Comparison of ENCODE assay signal across 7 cellular contexts in genomic region chr16:53089434-53090270, GRCh38. TPM values are rescaled to one million over a fixed set of nuclear protein-coding genes. Genes with fewer than 3 reads are reported as not detected.
DNase-seq lines count a peak whose midpoint lies in the region; ATAC-seq, FAIRE-seq and TF ChIP-seq lines count a peak whose summit lies in the region.

No MANE protein-coding gene starts in this region.

- H3K9ac ChIP-seq in iPS-20b (ENCODE audit: low read depth, low read length): peak overlapping the region; percentile 34; the same call in 1 of the 2 replicates
- H3K9ac ChIP-seq in subcutaneous abdominal adipose tissue (ENCODE audit: low read length in 5 of 5): peak overlapping the region in 1 of 5 donors; percentile 60

- no peak for FAIRE-seq in pancreas (lab: Jason Lieb, UNC)

- H3K9me3 ChIP-seq in ascending aorta (no peaks in the 10 kb centered on the region), iPS-20b (ENCODE audit: insufficient read depth, low read depth, low read length) (no peaks in the 10 kb centered on the region), subcutaneous abdominal adipose tissue (ENCODE audit: control insufficient read depth in 5 of 5, low read length in 5 of 5) (peaks cover 0 to 3% (median 0%) of the 10 kb centered on the region in 5 donors), pancreas (no peaks in the 10 kb centered on the region), testis (no peaks in the 10 kb centered on the region)

- no peak for DNase-seq in ascending aorta (ENCODE audit: low spot score in 2 of 2)
- DNase-seq in pancreas: no peak
- no peak for DNase-seq in activated naive CD4-positive, alpha-beta T cell treated with anti-CD3 and anti-CD28 coated beads for 36 hours
- no peak for DNase-seq in testis

- no peaks in the 10 kb centered on the region for H3K36me3 Mint-ChIP-seq in activated naive CD4-positive, alpha-beta T cell treated with anti-CD3 and anti-CD28 coated beads for 36 hours (ENCODE audit: low read depth)

- H3K27ac ChIP-seq in ascending aorta (peak overlapping the region; percentile 80 to 88), iPS-20b (ENCODE audit: low read length) (peak overlapping the region; percentile 74), subcutaneous abdominal adipose tissue (ENCODE audit: low read depth, low read length) (peak overlapping the region; percentile 94), pancreas (no peak overlapping the region), testis (peak overlapping the region in 1 of 2 donors; percentile 65)

- 37 to 49% methylated on average over 4 of the region's 4 CpGs for WGBS in pancreas, 2 donors
- 29 to 31% methylated on average over 4 of the region's 4 CpGs for WGBS in testis, 2 donors

- H3K4me1 ChIP-seq in ascending aorta (peaks cover 19 to 64% of the 10 kb centered on the region in 2 donors), iPS-20b (ENCODE audit: insufficient read depth, low read length) (peaks cover 57% of the 10 kb centered on the region), subcutaneous abdominal adipose tissue (ENCODE audit: control insufficient read depth in 5 of 5, insufficient read depth in 5 of 5, low read length in 5 of 5) (peaks cover 50 to 87% (median 82%) of the 10 kb centered on the region in 5 donors), pancreas (peaks cover 0 to 13% (median 10%) of the 10 kb centered on the region in 3 donors), testis (peaks cover 42% of the 10 kb centered on the region)

- no peak for TF ChIP-seq RAD21 in Ishikawa (IDR thresholded peaks at IDR 0.05; ENCODE audit: low read depth)

- TF ChIP-seq CTCF in ascending aorta (IDR thresholded peaks at IDR 0.05) (no peak), pancreas (IDR thresholded peaks at IDR 0.05) (no peak), testis (IDR thresholded peaks at IDR 0.05) (no peak)

- peaks cover 13% of the 10 kb centered on the region for H3K4me1 Mint-ChIP-seq in activated naive CD4-positive, alpha-beta T cell treated with anti-CD3 and anti-CD28 coated beads for 36 hours (ENCODE audit: low read depth)

- peaks cover 2% of the 10 kb centered on the region for H3K27me3 Mint-ChIP-seq in activated naive CD4-positive, alpha-beta T cell treated with anti-CD3 and anti-CD28 coated beads for 36 hours (ENCODE audit: low read depth)

- no peak for ATAC-seq in pancreas

- no peak overlapping the region for H3K27ac Mint-ChIP-seq in activated naive CD4-positive, alpha-beta T cell treated with anti-CD3 and anti-CD28 coated beads for 36 hours

- H3K27me3 ChIP-seq in ascending aorta (no peaks in the 10 kb centered on the region), iPS-20b (ENCODE audit: insufficient read depth, low read length) (no peaks in the 10 kb centered on the region), subcutaneous abdominal adipose tissue (ENCODE audit: control insufficient read depth in 5 of 5, insufficient read depth in 4 of 5, low read length in 5 of 5) (peaks cover 0 to 4% (median 0%) of the 10 kb centered on the region in 5 donors), pancreas (no peaks in the 10 kb centered on the region), testis (no peaks in the 10 kb centered on the region)

- no peaks in the 10 kb centered on the region for H3K9me3 Mint-ChIP-seq in activated naive CD4-positive, alpha-beta T cell treated with anti-CD3 and anti-CD28 coated beads for 36 hours

- H3K4me3 ChIP-seq in ascending aorta (peak overlapping the region in 1 of 2 donors; percentile 44), iPS-20b (ENCODE audit: low read length) (peak overlapping the region; percentile 50; the same call in 1 of the 2 replicates), subcutaneous abdominal adipose tissue (ENCODE audit: low read depth in 1 of 5, low read length in 5 of 5) (peak overlapping the region in 2 of 5 donors; percentile 0 to 18), pancreas (no peak overlapping the region), testis (no peak overlapping the region)

- intact Hi-C loops in ascending aorta (cut with DNase I) (loop anchor here (2.0 to 10.0 kb wide), 3 partner anchors 35 to 345 kb away; partner anchors contain the start of genes CHD9 and RBL2), pancreas (cut with DNase I) (no loop called here), testis (cut with DNase I; ENCODE audit: low total_unique reads) (loop anchor here (5.0 kb wide), 1 partner anchor 43 kb away; no protein-coding TSS in a partner anchor)
- intact Hi-C loops in activated naive CD4-positive, alpha-beta T cell treated with anti-CD3 and anti-CD28 coated beads for 36 hours (cut with micrococcal nuclease): no loop called here

- TF ChIP-seq POLR2A in testis (IDR thresholded peaks at IDR 0.05): no peak

- CTCF ChIA-PET in activated naive CD4-positive, alpha-beta T cell treated with anti-CD3 and anti-CD28 coated beads for 36 hours (lab: Charles Lee): interaction anchor here (0.8 to 1.1 kb wide), 2 partner anchors 12 to 35 kb away, joined by 3 to 4 read pairs; partner anchors contain the start of gene CHD9

- TF ChIP-seq EP300 in Ishikawa (IDR thresholded peaks at IDR 0.05; ENCODE audit: borderline replicate concordance): no peak; the same call in 1 of the 2 replicates

- no peak overlapping the region for H3K4me3 Mint-ChIP-seq in activated naive CD4-positive, alpha-beta T cell treated with anti-CD3 and anti-CD28 coated beads for 36 hours

- H3K36me3 ChIP-seq in ascending aorta (no peaks in the 10 kb centered on the region), iPS-20b (ENCODE audit: insufficient read depth, low read depth, low read length) (no peaks in the 10 kb centered on the region), subcutaneous abdominal adipose tissue (ENCODE audit: control insufficient read depth in 5 of 5, insufficient read depth in 5 of 5, low read length in 5 of 5) (no peaks in the 10 kb centered on the region), pancreas (no peaks in the 10 kb centered on the region), testis (ENCODE audit: low read depth, missing control alignments) (no peaks in the 10 kb centered on the region)

TF ChIP-seq in Ishikawa, 13 proteins besides CTCF, POLR2A, EP300 and RAD21:
- no peak for TF ChIP-seq REST (IDR thresholded peaks at IDR 0.05; ENCODE audit: low read depth)
- TF ChIP-seq YY1 (IDR thresholded peaks at IDR 0.05; ENCODE audit: low read depth): no peak
- TF ChIP-seq TCF12 (IDR thresholded peaks at IDR 0.05; ENCODE audit: low read depth): no peak
- no peak for TF ChIP-seq FOXM1 (IDR thresholded peaks at IDR 0.05; ENCODE audit: borderline replicate concordance, low read depth)
- TF ChIP-seq TEAD4 (IDR thresholded peaks at IDR 0.05): 0 out of 2 replicates have a peak, but pooled peaks have one; percentile 27
- TF ChIP-seq CREB1 (IDR thresholded peaks at IDR 0.05; ENCODE audit: low read depth): no peak
- no peak for TF ChIP-seq EGR1 (IDR thresholded peaks at IDR 0.05)
- TF ChIP-seq ZBTB7A (IDR thresholded peaks at IDR 0.05; ENCODE audit: low read depth): no peak
- TF ChIP-seq USF1 (IDR thresholded peaks at IDR 0.05): no peak
- TF ChIP-seq NFIC (IDR thresholded peaks at IDR 0.05): peak; percentile 56; the same call in 1 of the 2 replicates
- TF ChIP-seq CEBPB (IDR thresholded peaks at IDR 0.05): no peak
- TF ChIP-seq TAF1 (IDR thresholded peaks at IDR 0.05; ENCODE audit: low read depth): no peak
- 0 out of 2 replicates have a peak, but pooled peaks have one; percentile 5 for TF ChIP-seq MAX (IDR thresholded peaks at IDR 0.05)
TF ChIP-seq in Ishikawa: peak in this region for 3.

RNA-seq across cellular contexts. Expression of gene CHD9, which starts 34.9 kb away (rescaled TPM):
- total RNA-seq in ascending aorta (56.9 TPM), pancreas (10 to 100 TPM; 23.5 to 40.9 (median 30.8) TPM), testis (10 to 100 TPM; 57.5 to 67.3 TPM)
- polyA plus RNA-seq in pancreas (1 to 10 TPM; 7.2 to 9.9 TPM), testis (ENCODE audit: insufficient read depth, low read depth, low replicate concordance) (10.4 TPM)
- 1 to 10 TPM; 9.4 to 9.7 TPM for total RNA-seq in activated naive CD4-positive, alpha-beta T cell treated with anti-CD3 and anti-CD28 coated beads for 36 hours

RNA-seq across cellular contexts. Expression of gene CHD9NB, which starts 37.0 kb away (rescaled TPM):
- total RNA-seq in ascending aorta: 0.43 TPM
- 1 to 10 TPM; 1.6 to 4.2 (median 2.9) TPM for total RNA-seq in pancreas
- 10 to 100 TPM in 1 of 2 donors, 1 to 10 TPM in 1; 3.3 to 22.1 TPM for polyA plus RNA-seq in pancreas
- total RNA-seq in activated naive CD4-positive, alpha-beta T cell treated with anti-CD3 and anti-CD28 coated beads for 36 hours: under 1 TPM; 0.17 to 0.19 TPM
- under 1 TPM in 1 of 2 donors, not detected in 1; 0.79 TPM for total RNA-seq in testis
- 3.0 TPM for polyA plus RNA-seq in testis (ENCODE audit: insufficient read depth, low read depth, low replicate concordance)

Comparison
In these comparisons a context has a peak if more than half of its experiments do, and no peak if none do; other contexts are left out.
1. H3K27ac ChIP-seq: peak in ascending aorta (2 of 2), iPS-20b (single experiment) and subcutaneous abdominal adipose tissue (single experiment); none in pancreas (0 of 4).
2. intact Hi-C loops: an anchor here in ascending aorta (2.0 to 10.0 kb wide) and testis (5.0 kb wide); none called in pancreas and activated naive CD4-positive, alpha-beta T cell treated with anti-CD3 and anti-CD28 coated beads for 36 hours.